Comparison of ENCODE assay signal across 15 cellular contexts in the genomic region with DNA sequence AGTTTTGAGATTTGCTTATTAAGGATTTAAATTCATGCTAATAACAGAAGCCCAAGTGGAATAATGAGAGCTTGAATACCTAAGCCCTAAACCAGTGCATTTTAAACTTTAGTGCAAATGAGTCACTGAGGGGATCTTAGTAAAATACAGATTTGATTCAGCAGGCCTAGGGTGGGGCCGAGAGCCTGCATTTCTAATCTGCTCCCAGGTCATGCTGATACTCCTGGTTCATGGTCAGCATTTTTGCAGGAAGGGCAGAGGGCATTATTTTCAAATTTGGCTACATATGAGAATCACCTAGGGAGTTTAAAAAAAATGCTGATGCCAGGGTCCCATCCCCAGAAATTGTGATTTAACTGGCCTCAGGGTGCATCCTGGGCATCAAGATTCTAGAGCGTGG.
"Had no signal": no experiment of that assay in that cellular context is flagged by ENCODE, and none has a peak within 500 bp of the region (broad histone marks: within the 10 kb centered on the region; RNA-seq: fewer than 3 reads in every experiment).

No MANE protein-coding gene starts in this region.

- H3K36me3 Mint-ChIP-seq: activated naive CD4-positive, alpha-beta T cell treated with anti-CD3 and anti-CD28 coated beads, Interleukin-2, amount 10 ng/mL, durations not matched to agents 7 days and 5 days had no signal

- DNase-seq: activated naive CD4-positive, alpha-beta T cell treated with anti-CD3 and anti-CD28 coated beads, Interleukin-2, amount 10 ng/mL, durations not matched to agents 7 days and 5 days; caudate nucleus; effector CD4-positive, alpha-beta T cell; heart left ventricle; immature natural killer cell; nucleus accumbens; right cardiac atrium; small intestine; stimulated activated naive CD8-positive, alpha-beta T cell treated with anti-CD3 and anti-CD28 coated beads, Interleukin-15, amount 100 ng/mL, for 72 hours had no signal

- H3K27me3 Mint-ChIP-seq: activated naive CD4-positive, alpha-beta T cell treated with anti-CD3 and anti-CD28 coated beads, Interleukin-2, amount 10 ng/mL, durations not matched to agents 7 days and 5 days; natural killer cell treated with Interleukin-12 subunit alpha and Interleukin-12 subunit beta and Interleukin-15 and Interleukin-18, amount 100 ng/mL, for 72 hours; progenitor cell of endocrine pancreas; stimulated activated naive CD8-positive, alpha-beta T cell treated with anti-CD3 and anti-CD28 coated beads, Interleukin-15, amount 100 ng/mL, for 72 hours; type B pancreatic cell had no signal

- H3K4me3 Mint-ChIP-seq: activated naive CD4-positive, alpha-beta T cell treated with anti-CD3 and anti-CD28 coated beads, Interleukin-2, amount 10 ng/mL, durations not matched to agents 7 days and 5 days; immature natural killer cell; natural killer cell treated with Interleukin-12 subunit alpha and Interleukin-12 subunit beta and Interleukin-15 and Interleukin-18, amount 100 ng/mL, for 72 hours; stimulated activated naive CD8-positive, alpha-beta T cell treated with anti-CD3 and anti-CD28 coated beads, Interleukin-15, amount 100 ng/mL, for 72 hours; type B pancreatic cell had no signal

- H3K4me3 ChIP-seq: adrenal gland, coronary artery, heart left ventricle had no signal

- H3K27ac Mint-ChIP-seq: activated naive CD4-positive, alpha-beta T cell treated with anti-CD3 and anti-CD28 coated beads, Interleukin-2, amount 10 ng/mL, durations not matched to agents 7 days and 5 days; activated T-helper 2 cell treated with anti-CD3 and anti-CD28 coated beads, Interferon-gamma antibody, Interleukin-2, Interleukin-4, amounts not matched to agents 10 μg/mL and 5 μg/mL and 100 μg/mL, durations not matched to agents 14 hours and 24 hours and 36 hours; immature natural killer cell; natural killer cell treated with Interleukin-12 subunit alpha and Interleukin-12 subunit beta and Interleukin-15 and Interleukin-18, amount 100 ng/mL, for 72 hours; progenitor cell of endocrine pancreas; stimulated activated naive CD8-positive, alpha-beta T cell treated with anti-CD3 and anti-CD28 coated beads, Interleukin-15, amount 100 ng/mL, for 72 hours; type B pancreatic cell had no signal

- H3K9me3 Mint-ChIP-seq: activated naive CD4-positive, alpha-beta T cell treated with anti-CD3 and anti-CD28 coated beads, Interleukin-2, amount 10 ng/mL, durations not matched to agents 7 days and 5 days had no signal

- H3K36me3 ChIP-seq: adrenal gland had no signal

- H3K27me3 ChIP-seq: adrenal gland, heart left ventricle had no signal

- H3K27ac ChIP-seq: adrenal gland, heart left ventricle had no signal

- H3K9me3 ChIP-seq: adrenal gland, heart left ventricle had no signal
